1 cellular context compared by ENCODE assay signal in genomic region chr9:4038182-4038723, GRCh38.
TF ChIP-seq lines count a peak whose summit lies in the region.

No MANE protein-coding gene starts in this region.

TF ChIP-seq in HepG2, 621 proteins besides CTCF, POLR2A, EP300 and RAD21 (continued from another document):
- TF ChIP-seq THAP9 (CRISPR knock-in tag; IDR thresholded peaks at IDR 0.05; ENCODE audit: borderline replicate concordance), result no peak
